8 cellular contexts compared by ENCODE assay signal in genomic region chr1:32179443-32180185, GRCh38. TPM values are rescaled to one million over a fixed set of nuclear protein-coding genes. Genes with fewer than 3 reads are reported as not detected.
DNase-seq lines count a peak whose midpoint lies in the region; TF ChIP-seq lines count a peak whose summit lies in the region.

Gene TXLNA, plus strand, starts transcription at chr1:32179675. Its CDS starts 671 bp downstream, at chr1:32180346.

- peak; percentile 95 for DNase-seq in ELR (ENCODE audit: low read depth)
- DNase-seq in H7 = peak; percentile 98
- peak; percentile 96 for DNase-seq in MG63
- peak; percentile 94 to 97 for DNase-seq in SHP77 (lab: John Stamatoyannopoulos, UW)
- DNase-seq in activated gamma-delta T cell (lab: John Stamatoyannopoulos, UW) = peak; percentile 85
- DNase-seq in fibroblast of villous mesenchyme (ENCODE audit: low read depth) = peak; percentile 95
- DNase-seq in neural progenitor cell (ENCODE audit: low spot score) = peak; percentile 94
- DNase-seq in stromal cell of bone marrow (ENCODE audit: low read depth) = peak; percentile 85

- H3K9me3 Mint-ChIP-seq in neural progenitor cell = no peaks in the 10 kb centered on the region

- H3K27me3 Mint-ChIP-seq in neural progenitor cell (ENCODE audit: insufficient read depth, low read depth) = peaks cover 2% of the 10 kb centered on the region

- no peaks in the 10 kb centered on the region for H3K27me3 ChIP-seq in H7 (ENCODE audit: control insufficient read depth, insufficient read depth, low read length)
- H3K27me3 ChIP-seq in MG63 = no peaks in the 10 kb centered on the region
- no peaks in the 10 kb centered on the region for H3K27me3 ChIP-seq in neural progenitor cell

- peak within 1 kb of the TSS; percentile 76 for H3K27ac ChIP-seq in neural progenitor cell

- H3K4me2 ChIP-seq in neural progenitor cell = peak within 1 kb of the TSS; percentile 99

- H3K4me1 ChIP-seq in neural progenitor cell = peaks cover 16% of the 10 kb centered on the region

- H3K79me2 ChIP-seq in neural progenitor cell (ENCODE audit: low read depth) = peaks cover 46% of the 10 kb centered on the region

- peak within 1 kb of the TSS; percentile 98 for H3K27ac Mint-ChIP-seq in neural progenitor cell

- H3F3A ChIP-seq in neural progenitor cell (ENCODE audit: low read depth) = peaks cover 38% of the 10 kb centered on the region

- peaks cover 22% of the 10 kb centered on the region for H3K36me3 Mint-ChIP-seq in neural progenitor cell

- peak within 1 kb of the TSS; percentile 71 for H3K9ac ChIP-seq in neural progenitor cell

- H3K9me3 ChIP-seq in MG63 = no peaks in the 10 kb centered on the region
- no peaks in the 10 kb centered on the region for H3K9me3 ChIP-seq in neural progenitor cell (ENCODE audit: low read depth)

- H3K4me3 ChIP-seq in H7 (ENCODE audit: insufficient read depth, low read depth, low read length) = peak within 1 kb of the TSS; percentile 75
- peak within 1 kb of the TSS; percentile 97 for H3K4me3 ChIP-seq in MG63
- peak within 1 kb of the TSS; percentile 79 for H3K4me3 ChIP-seq in fibroblast of villous mesenchyme (ENCODE audit: low read depth, low read length)
- H3K4me3 ChIP-seq in neural progenitor cell = peak within 1 kb of the TSS; percentile 70

- TF ChIP-seq CTCF in fibroblast of villous mesenchyme (IDR thresholded peaks at IDR 0.05; ENCODE audit: insufficient read depth, low read depth, low read length) (no peak), neural progenitor cell (IDR thresholded peaks at IDR 0.05) (peak; percentile 3)

- H2AFZ ChIP-seq in neural progenitor cell (replicated peaks) = peak within 1 kb of the TSS; percentile 92

- peaks cover 21% of the 10 kb centered on the region for H3K4me1 Mint-ChIP-seq in neural progenitor cell

- H3K4me3 Mint-ChIP-seq in neural progenitor cell = peak within 1 kb of the TSS; percentile 95

- peaks cover 15% of the 10 kb centered on the region for H3K36me3 ChIP-seq in H7 (replicated peaks; ENCODE audit: control insufficient read depth, insufficient read depth, low read length)
- peaks cover 43% of the 10 kb centered on the region for H3K36me3 ChIP-seq in MG63
- H3K36me3 ChIP-seq in neural progenitor cell = no peaks in the 10 kb centered on the region

- H4K20me1 ChIP-seq in neural progenitor cell (ENCODE audit: low read depth) = peaks cover 30% of the 10 kb centered on the region

RNA-seq across cellular contexts. Expression of gene TXLNA, which starts in this region (rescaled TPM):
- total RNA-seq in H7 (2014; rRNA removed; shearing (Covaris generic)) = 70.2 and 77.3 TPM in 2 replicates
- 78.6 and 87.6 TPM in 2 replicates for total RNA-seq in MG63 (2014; rRNA removed; shearing (Covaris generic); ENCODE audit: low replicate concordance)
- total RNA-seq in fibroblast of villous mesenchyme = 105 and 128 TPM in 2 replicates
- 37.2 and 51.0 TPM in 2 replicates for total RNA-seq in neural progenitor cell (ENCODE audit: low replicate concordance)

Comparison
In these comparisons a context has a peak if more than half of its experiments do, and no peak if none do; other contexts are left out.
1. Peak in every context shown above with its lines: DNase-seq, H3K4me3 ChIP-seq and H3K27ac ChIP-seq.